13 cellular contexts compared by ENCODE assay signal in genomic region chr9:2292733-2293132, GRCh38.
"Had no signal": no experiment of that assay in that cellular context is flagged by ENCODE, and none has a peak within 500 bp of the region (broad histone marks: within the 10 kb centered on the region; RNA-seq: fewer than 3 reads in every experiment).

No MANE protein-coding gene starts in this region.

- DNase-seq: activated CD4-positive, alpha-beta memory T cell treated with anti-CD3 and anti-CD28 coated beads for 36 hours; activated CD4-positive, alpha-beta T cell treated with anti-CD3 and anti-CD28 coated beads for 1 hour; activated naive CD4-positive, alpha-beta T cell treated with anti-CD3 and anti-CD28 coated beads for 36 hours; activated T-cell treated with anti-CD3 and anti-CD28 coated beads, Interleukin-2, amount 50 U/mL, for 72 hours; caudate nucleus; cortex of kidney; effector memory CD4-positive, alpha-beta T cell; left cardiac atrium; small intestine; T-helper 9 cell had no signal

- H3K36me3 ChIP-seq: tibial nerve had no signal

- H3K4me1 Mint-ChIP-seq: stimulated activated effector memory CD8-positive, alpha-beta T cell treated with anti-CD3 and anti-CD28 coated beads, Interleukin-12 subunit alpha, Interleukin-12 subunit beta, amount 100 ng/mL, for 72 hours had no signal

- H3K27ac Mint-ChIP-seq: activated CD4-positive, alpha-beta memory T cell treated with anti-CD3 and anti-CD28 coated beads for 36 hours; activated naive CD4-positive, alpha-beta T cell treated with anti-CD3 and anti-CD28 coated beads for 36 hours; activated T-cell treated with anti-CD3 and anti-CD28 coated beads, Interleukin-2, amount 50 U/mL, for 72 hours; stimulated activated effector memory CD8-positive, alpha-beta T cell treated with anti-CD3 and anti-CD28 coated beads, Interleukin-12 subunit alpha, Interleukin-12 subunit beta, amount 100 ng/mL, for 72 hours had no signal

- H3K4me3 Mint-ChIP-seq: activated CD4-positive, alpha-beta memory T cell treated with anti-CD3 and anti-CD28 coated beads for 36 hours; activated naive CD4-positive, alpha-beta T cell treated with anti-CD3 and anti-CD28 coated beads for 36 hours; activated T-cell treated with anti-CD3 and anti-CD28 coated beads, Interleukin-2, amount 50 U/mL, for 72 hours; stimulated activated effector memory CD8-positive, alpha-beta T cell treated with anti-CD3 and anti-CD28 coated beads, Interleukin-12 subunit alpha, Interleukin-12 subunit beta, amount 100 ng/mL, for 72 hours had no signal

- H3K27me3 ChIP-seq: tibial nerve had no signal

- H3K36me3 Mint-ChIP-seq: activated CD4-positive, alpha-beta memory T cell treated with anti-CD3 and anti-CD28 coated beads for 36 hours; stimulated activated effector memory CD8-positive, alpha-beta T cell treated with anti-CD3 and anti-CD28 coated beads, Interleukin-12 subunit alpha, Interleukin-12 subunit beta, amount 100 ng/mL, for 72 hours had no signal

- H3K9me3 ChIP-seq: tibial nerve had no signal

- H3K4me3 ChIP-seq: lung, tibial nerve had no signal

- ATAC-seq: activated T-cell treated with anti-CD3 and anti-CD28 coated beads, Interleukin-2, amount 50 U/mL, for 72 hours; stimulated activated effector memory CD8-positive, alpha-beta T cell treated with anti-CD3 and anti-CD28 coated beads, Interleukin-12 subunit alpha, Interleukin-12 subunit beta, amount 100 ng/mL, for 72 hours had no signal

- H3K9me3 Mint-ChIP-seq: activated CD4-positive, alpha-beta memory T cell treated with anti-CD3 and anti-CD28 coated beads for 36 hours; activated naive CD4-positive, alpha-beta T cell treated with anti-CD3 and anti-CD28 coated beads for 36 hours; activated T-cell treated with anti-CD3 and anti-CD28 coated beads, Interleukin-2, amount 50 U/mL, for 72 hours; stimulated activated effector memory CD8-positive, alpha-beta T cell treated with anti-CD3 and anti-CD28 coated beads, Interleukin-12 subunit alpha, Interleukin-12 subunit beta, amount 100 ng/mL, for 72 hours had no signal

- H3K4me1 ChIP-seq: tibial nerve had no signal

- H3K27ac ChIP-seq: tibial nerve had no signal
